21 cellular contexts compared by ENCODE assay signal in the genomic region with DNA sequence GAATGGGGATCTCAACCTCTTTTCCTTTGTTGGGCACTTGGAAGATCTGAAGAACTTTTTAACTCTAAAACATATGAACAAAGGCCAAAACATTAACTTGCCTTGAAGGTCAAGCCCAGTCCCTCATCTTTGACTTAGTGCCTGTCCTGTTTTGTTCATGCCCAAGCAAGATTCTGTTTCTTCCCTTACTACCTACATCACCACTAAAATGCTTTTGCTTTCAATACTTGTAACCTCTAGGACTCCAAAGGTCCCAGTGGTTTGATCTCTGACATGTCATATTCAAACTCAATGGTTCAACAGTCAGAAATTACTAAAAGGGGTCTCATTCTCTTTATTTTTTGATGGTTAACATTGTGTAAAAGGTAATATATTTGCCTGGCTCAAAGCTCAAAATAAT.
"Had no signal": no experiment of that assay in that cellular context is flagged by ENCODE, and none has a peak within 500 bp of the region (broad histone marks: within the 10 kb centered on the region; RNA-seq: fewer than 3 reads in every experiment).

No MANE protein-coding gene starts in this region.

- H3K9me3 ChIP-seq: SJSA1 had no signal

- H3K27me3 ChIP-seq: SJSA1 had no signal

- DNase-seq: Kasumi-1, MM.1S, NCI-H1092 treated with DMSO at 0.1 percent for 48 hours, NCI-H1436, NCI-H187, NCI-H2029, NCI-H2081 treated with DMSO at 0.1 percent for 48 hours, NCI-H2171, NCI-H524, NCI-H526 treated with DMSO at 0.1 percent for 48 hours, NCI-H748 treated with DMSO at 0.1 percent for 48 hours, Right ventricle myocardium superior, RPMI8226, SIG-M5 had no signal

- H3K27ac ChIP-seq: KMS-11, SK-N-MC had no signal

- FAIRE-seq: RCC 7860 had no signal

- H3K4me3 ChIP-seq: K562, SJSA1, SK-N-MC had no signal

- H3K9me3 Mint-ChIP-seq: IgD-negative memory B cell had no signal

- H3K4me2 ChIP-seq: KMS-11 had no signal

- ATAC-seq: HepG2, K562 had no signal

- H3K4me3 Mint-ChIP-seq: IgD-negative memory B cell had no signal

- H3K9ac ChIP-seq: KMS-11 had no signal

- H3K27me3 Mint-ChIP-seq: IgD-negative memory B cell had no signal
